ENCODE assay signal across 8 cellular contexts in genomic region chr9:96655198-96655851, GRCh38. TPM values are rescaled to one million over a fixed set of nuclear protein-coding genes. Genes with fewer than 3 reads are reported as not detected.
A peak's percentile ranks its signal among the peaks of the same experiment; 100 is the strongest.
DNase-seq lines count a peak whose midpoint lies in the region; ATAC-seq lines count a peak whose summit lies in the region.

A gene with protein sequence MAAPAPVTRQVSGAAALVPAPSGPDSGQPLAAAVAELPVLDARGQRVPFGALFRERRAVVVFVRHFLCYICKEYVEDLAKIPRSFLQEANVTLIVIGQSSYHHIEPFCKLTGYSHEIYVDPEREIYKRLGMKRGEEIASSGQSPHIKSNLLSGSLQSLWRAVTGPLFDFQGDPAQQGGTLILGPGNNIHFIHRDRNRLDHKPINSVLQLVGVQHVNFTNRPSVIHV (minus strand): TSS chr9:96655317. CDS start chr9:96655281, 36 bp downstream.

- H3K9ac ChIP-seq in mesenchymal stem cell (ENCODE audit: low read length) = peak within 1 kb of the TSS; percentile 97

- H3K27ac Mint-ChIP-seq in effector memory CD8-positive, alpha-beta T cell = peak within 1 kb of the TSS; percentile 97 to 100

- H3K27ac ChIP-seq in mesenchymal stem cell (ENCODE audit: low read length, poor library complexity, severe bottlenecking) = peak within 1 kb of the TSS; percentile 88

- peak within 1 kb of the TSS; percentile 83 for H2BK15ac ChIP-seq in mesenchymal stem cell (ENCODE audit: low read depth, poor library complexity, severe bottlenecking)

- H2BK12ac ChIP-seq in mesenchymal stem cell (ENCODE audit: low read length in 2 of 2) = peak within 1 kb of the TSS; percentile 11 to 18

- H3K23ac ChIP-seq in mesenchymal stem cell (ENCODE audit: low read length in 2 of 2) = no peak within 1 kb of the TSS

- H2AFZ ChIP-seq in mesenchymal stem cell (ENCODE audit: low read depth, low read length) = peak within 1 kb of the TSS; percentile 81

- H3K36me3 Mint-ChIP-seq in effector memory CD8-positive, alpha-beta T cell (ENCODE audit: insufficient read depth) = peaks cover 25% of the 10 kb centered on the region

- peaks cover 2% of the 10 kb centered on the region for H3K4me1 ChIP-seq in mesenchymal stem cell (ENCODE audit: control insufficient read depth, insufficient read depth, low read depth, low read length)

- peak within 1 kb of the TSS; percentile 83 for H4K91ac ChIP-seq in mesenchymal stem cell (ENCODE audit: low read length)

- no peaks in the 10 kb centered on the region for H3K9me3 ChIP-seq in mesenchymal stem cell (ENCODE audit: control insufficient read depth, low read length)

- H4K8ac ChIP-seq in mesenchymal stem cell (ENCODE audit: low read length) = peak within 1 kb of the TSS; percentile 90

- H3K27me3 ChIP-seq in mesenchymal stem cell (ENCODE audit: control insufficient read depth in 1 of 2, insufficient read depth in 1 of 2, low read length in 2 of 2) = no peaks in the 10 kb centered on the region

- H3K79me1 ChIP-seq in mesenchymal stem cell (replicated peaks; ENCODE audit: low read length, poor library complexity, severe bottlenecking) = peaks cover 2% of the 10 kb centered on the region

- peak within 1 kb of the TSS; percentile 67 to 95 for H3K18ac ChIP-seq in mesenchymal stem cell (ENCODE audit: low read depth in 1 of 2, low read length in 2 of 2)

- H3K36me3 ChIP-seq in mesenchymal stem cell (ENCODE audit: control insufficient read depth in 1 of 2, insufficient read depth in 2 of 2, low read depth in 1 of 2, low read length in 2 of 2) = peaks cover 3 to 22% of the 10 kb centered on the region in 2 experiments

- peak within 1 kb of the TSS; percentile 90 to 95 for H3K4me3 Mint-ChIP-seq in effector memory CD8-positive, alpha-beta T cell

- DNase-seq in DMS 273 (lab: John Stamatoyannopoulos, UW; ENCODE audit: unreplicated experiment) (peak; percentile 79), DMS 273 treated with DMSO at 0.1 percent for 48 hours (lab: John Stamatoyannopoulos, UW) (no peak), NCI-H526 (lab: John Stamatoyannopoulos, UW) (peak; percentile 10 to 75), mesenchymal stem cell (peak; percentile 87)
- peak; percentile 69 to 72 for DNase-seq in activated CD8-positive, alpha-beta memory T cell treated with anti-CD3 and anti-CD28 coated beads for 4 hours (ENCODE audit: low read depth in 2 of 2)
- peak; percentile 68 to 70 (median 69) for DNase-seq in effector memory CD8-positive, alpha-beta T cell
- DNase-seq in stimulated activated CD8-positive, alpha-beta memory T cell treated with anti-CD3 and anti-CD28 coated beads, Interleukin-12 subunit alpha, Interleukin-12 subunit beta, amount 100 ng/mL, for 24 hours (ENCODE audit: extremely low read depth) = peak; percentile 60

- no peaks in the 10 kb centered on the region for H3K9me3 Mint-ChIP-seq in effector memory CD8-positive, alpha-beta T cell

- no peak within 1 kb of the TSS for H2BK5ac ChIP-seq in mesenchymal stem cell (ENCODE audit: low read depth, low read length, poor library complexity, severe bottlenecking)

- peak within 1 kb of the TSS; percentile 86 to 88 for H3K4me3 ChIP-seq in mesenchymal stem cell (ENCODE audit: insufficient read depth in 1 of 2, low read depth in 1 of 2, low read length in 2 of 2)

- peak within 1 kb of the TSS; percentile 97 for H3K4me2 ChIP-seq in mesenchymal stem cell (ENCODE audit: low read length, poor library complexity, severe bottlenecking)

- peak within 1 kb of the TSS in 1 of 2 experiments; percentile 39 for H3K14ac ChIP-seq in mesenchymal stem cell (ENCODE audit: low read length in 2 of 2)

- H3K27me3 Mint-ChIP-seq in effector memory CD8-positive, alpha-beta T cell = no peaks in the 10 kb centered on the region

- peak within 1 kb of the TSS; percentile 73 for H2BK120ac ChIP-seq in mesenchymal stem cell (ENCODE audit: low read depth, low read length)

- H3K4me1 Mint-ChIP-seq in effector memory CD8-positive, alpha-beta T cell (ENCODE audit: low read depth in 2 of 2) = peaks cover 15 to 21% of the 10 kb centered on the region in 2 donors

- peak within 1 kb of the TSS; percentile 51 to 95 for H3K4ac ChIP-seq in mesenchymal stem cell (ENCODE audit: low read depth in 1 of 2, low read length in 2 of 2)

- peak within 1 kb of the TSS; percentile 22 for H2AK5ac ChIP-seq in mesenchymal stem cell (ENCODE audit: low read length, severe bottlenecking)

- peak; percentile 78 for ATAC-seq in HG02852 (IDR thresholded peaks at IDR 0.05; ENCODE audit: unreplicated experiment)
- peak; percentile 67 for ATAC-seq in effector memory CD8-positive, alpha-beta T cell (replicated peaks)

- 2% methylated on average over 34 of the region's 57 CpGs for WGBS in mesenchymal stem cell

RNA-seq across cellular contexts. Expression of the gene that starts here (rescaled TPM):
- 16.8 TPM for polyA plus RNA-seq in mesenchymal stem cell (2013, experiment 1 of 2)
- polyA plus RNA-seq in mesenchymal stem cell (2013, experiment 2 of 2) = 18.3 TPM
